Comparison of ENCODE assay signal across 1 cellular context in genomic region chrX:15242899-15243555, GRCh38.
TF ChIP-seq lines count a peak whose summit lies in the region.

No MANE protein-coding gene starts in this region.

TF ChIP-seq in GM23338, 12 proteins besides CTCF, POLR2A, EP300 and RAD21 (continued from another document):
- TF ChIP-seq ZNF462 (CRISPR knock-in tag; IDR thresholded peaks at IDR 0.05) (no peak), ZNF114 (CRISPR knock-in tag; IDR thresholded peaks at IDR 0.05) (no peak), STAT1 (IDR thresholded peaks at IDR 0.05; ENCODE audit: unreplicated experiment) (no peak), JUNB (IDR thresholded peaks at IDR 0.05; ENCODE audit: unreplicated experiment) (no peak), ETS1 (IDR thresholded peaks at IDR 0.05) (no peak), POLR2AphosphoS5 (IDR thresholded peaks at IDR 0.05; ENCODE audit: low read depth) (no peak), CREB1 (CRISPR knock-in tag; IDR thresholded peaks at IDR 0.05; ENCODE audit: low read depth) (no peak), EZH2phosphoT487 (IDR thresholded peaks at IDR 0.05; ENCODE audit: unreplicated experiment) (no peak), NANOG (IDR thresholded peaks at IDR 0.05; ENCODE audit: borderline replicate concordance) (no peak), ZNF331 (CRISPR knock-in tag; IDR thresholded peaks at IDR 0.05; ENCODE audit: low read depth) (no peak)
